In the genomic region with DNA sequence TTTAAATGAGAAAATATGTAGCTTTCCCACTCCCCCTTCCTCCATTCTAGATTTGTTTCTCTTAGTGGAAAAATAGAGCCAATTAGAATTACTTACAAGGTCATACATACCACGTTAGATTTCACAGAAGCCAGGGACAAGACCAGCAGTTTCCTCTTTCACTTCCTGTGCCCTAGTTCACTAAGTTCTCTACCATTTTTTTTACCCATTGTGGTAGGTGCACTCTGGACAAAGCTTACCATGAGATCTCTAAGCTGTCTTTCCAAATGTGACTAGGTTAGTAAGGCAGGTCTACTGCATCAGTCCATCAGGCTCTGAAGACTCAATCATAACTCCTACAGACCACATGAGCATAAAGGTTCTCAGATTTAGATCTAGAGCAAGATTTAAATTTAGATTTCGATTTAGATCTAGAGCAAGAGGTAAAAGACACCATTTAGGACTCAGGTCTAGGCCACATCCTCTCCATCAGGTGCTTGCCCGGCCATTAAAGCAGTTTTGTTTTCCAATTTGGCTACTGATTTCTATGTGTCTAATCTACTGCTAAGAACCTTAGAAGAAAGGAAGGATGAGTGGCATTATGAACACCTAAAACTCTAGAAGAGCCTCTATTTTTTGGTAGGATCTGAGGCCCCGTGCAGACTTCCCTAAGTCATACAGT, we compare ENCODE assay signal across 9 cellular contexts.
DNase-seq lines count a peak whose midpoint lies in the region; ATAC-seq and TF ChIP-seq lines count a peak whose summit lies in the region.
"Had no signal": no experiment of that assay in that cellular context is flagged by ENCODE, and none has a peak within 500 bp of the region (broad histone marks: within the 10 kb centered on the region; RNA-seq: fewer than 3 reads in every experiment).

No MANE protein-coding gene starts in this region.

- H2BK20ac ChIP-seq in H9 (ENCODE audit: low read depth, low read length, poor library complexity, severe bottlenecking): no peak overlapping the region

- ATAC-seq in GM19452 (IDR thresholded peaks at IDR 0.05; ENCODE audit: unreplicated experiment): peak; percentile 87
- peak; percentile 86 for ATAC-seq in HG03342 (IDR thresholded peaks at IDR 0.05; ENCODE audit: unreplicated experiment)
- peak; percentile 84 for ATAC-seq in activated CD8-positive, alpha-beta T cell treated with anti-CD3 and anti-CD28 coated beads, Interleukin-2, amount 10 ng/mL, durations not matched to agents 7 days and 5 days

- no peak overlapping the region for H3K56ac ChIP-seq in H9 (ENCODE audit: insufficient read length, low read depth, low read length)

- no peak overlapping the region for H2BK12ac ChIP-seq in H9 (ENCODE audit: insufficient read length, low read depth, low read length)

- H3K4me3 Mint-ChIP-seq in CD8-positive, alpha-beta memory T cell: peak overlapping the region; percentile 2 to 73 (median 46)
- no peak overlapping the region for H3K4me3 Mint-ChIP-seq in activated CD8-positive, alpha-beta T cell treated with anti-CD3 and anti-CD28 coated beads, Interleukin-2, amount 10 ng/mL, durations not matched to agents 7 days and 5 days
- no peak overlapping the region for H3K4me3 Mint-ChIP-seq in H9

- no peaks in the 10 kb centered on the region for H3K36me3 ChIP-seq in CD8-positive, alpha-beta memory T cell (ENCODE audit: insufficient read depth, low read length)
- no peaks in the 10 kb centered on the region for H3K36me3 ChIP-seq in brain microvascular endothelial cell (replicated peaks)
- peaks cover 8 to 13% of the 10 kb centered on the region in 2 donors for H3K36me3 ChIP-seq in ascending aorta

- no peaks in the 10 kb centered on the region for H3K79me1 ChIP-seq in H9 (ENCODE audit: insufficient read depth, low read depth, low read length, poor library complexity, severe bottlenecking)

- TF ChIP-seq CTCF in brain microvascular endothelial cell (IDR thresholded peaks at IDR 0.05; ENCODE audit: low read depth, low read length, missing control alignments) (no peak), ascending aorta (IDR thresholded peaks at IDR 0.05) (no peak), H9 (conservative IDR thresholded peaks at IDR 0.05) (no peak)

- no peak overlapping the region for H3K14ac ChIP-seq in H9 (ENCODE audit: insufficient read depth, low read length)

- DNase-seq in CD8-positive, alpha-beta memory T cell: no peak
- DNase-seq in activated CD8-positive, alpha-beta T cell treated with anti-CD3 and anti-CD28 coated beads, Interleukin-2, amount 10 ng/mL, durations not matched to agents 7 days and 5 days: no peak
- no peak for DNase-seq in brain microvascular endothelial cell
- DNase-seq in ascending aorta (ENCODE audit: low spot score in 2 of 2): no peak
- DNase-seq in H9: no peak
- DNase-seq in substantia nigra (lab: John Stamatoyannopoulos, UW): no peak
- DNase-seq: mesendoderm had no signal

- no peak overlapping the region for H3K9ac ChIP-seq in H9 (ENCODE audit: extremely low read depth, insufficient read length, low read length)

- no peak overlapping the region for H3K18ac ChIP-seq in H9 (ENCODE audit: insufficient read length, low read depth, low read length)

- no peak overlapping the region for H3T11ph ChIP-seq in H9 (ENCODE audit: low read length)

- no peak overlapping the region for H3K4me3 ChIP-seq in CD8-positive, alpha-beta memory T cell (ENCODE audit: low read length)
- no peak overlapping the region for H3K4me3 ChIP-seq in brain microvascular endothelial cell (ENCODE audit: low read depth, low read length)
- no peak overlapping the region for H3K4me3 ChIP-seq in ascending aorta

- H2AK5ac ChIP-seq in H9 (ENCODE audit: insufficient read length, low read length): no peak overlapping the region

- CTCF ChIA-PET in CD8-positive, alpha-beta memory T cell (lab: Charles Lee): no interaction called here
- CTCF ChIA-PET in activated CD8-positive, alpha-beta T cell treated with anti-CD3 and anti-CD28 coated beads, Interleukin-2, amount 10 ng/mL, durations not matched to agents 7 days and 5 days (lab: Charles Lee): interaction anchor here (1.1 to 1.7 kb wide), 5 partner anchors 9 to 20 kb away, joined by 3 to 6 read pairs (median 4); no protein-coding TSS in a partner anchor

- H3K79me2 ChIP-seq in H9 (ENCODE audit: insufficient read depth, low read length): no peaks in the 10 kb centered on the region

- no peak overlapping the region for H4K8ac ChIP-seq in H9 (replicated peaks; ENCODE audit: insufficient read length, low read depth, low read length)

- H3K23ac ChIP-seq in H9 (ENCODE audit: insufficient read length, low read depth, low read length): no peak overlapping the region

- H3K9me3 Mint-ChIP-seq in CD8-positive, alpha-beta memory T cell: peaks cover 0 to 2% (median 0%) of the 10 kb centered on the region in 5 donors
- no peaks in the 10 kb centered on the region for H3K9me3 Mint-ChIP-seq in activated CD8-positive, alpha-beta T cell treated with anti-CD3 and anti-CD28 coated beads, Interleukin-2, amount 10 ng/mL, durations not matched to agents 7 days and 5 days (ENCODE audit: insufficient read depth)
- no peaks in the 10 kb centered on the region for H3K9me3 Mint-ChIP-seq in H9

- no peak overlapping the region for H2BK120ac ChIP-seq in H9 (ENCODE audit: low read depth, low read length, poor library complexity, severe bottlenecking)

- POLR2A ChIA-PET in CD8-positive, alpha-beta memory T cell (lab: Charles Lee): no interaction called here
- POLR2A ChIA-PET in activated CD8-positive, alpha-beta T cell treated with anti-CD3 and anti-CD28 coated beads, Interleukin-2, amount 10 ng/mL, durations not matched to agents 7 days and 5 days (lab: Charles Lee): no interaction called here

- H3K4ac ChIP-seq in H9 (ENCODE audit: low read depth, low read length): no peak overlapping the region

- H3K36me3 Mint-ChIP-seq in CD8-positive, alpha-beta memory T cell: peaks cover 7 to 33% (median 16%) of the 10 kb centered on the region in 3 donors
- peaks cover 25% of the 10 kb centered on the region for H3K36me3 Mint-ChIP-seq in activated CD8-positive, alpha-beta T cell treated with anti-CD3 and anti-CD28 coated beads, Interleukin-2, amount 10 ng/mL, durations not matched to agents 7 days and 5 days (ENCODE audit: low read depth)
- no peaks in the 10 kb centered on the region for H3K36me3 Mint-ChIP-seq in H9 (ENCODE audit: insufficient read depth in 1 of 3, low read depth in 3 of 3)

- H3K27me3 Mint-ChIP-seq in CD8-positive, alpha-beta memory T cell: no peaks in the 10 kb centered on the region
- H3K27me3 Mint-ChIP-seq in activated CD8-positive, alpha-beta T cell treated with anti-CD3 and anti-CD28 coated beads, Interleukin-2, amount 10 ng/mL, durations not matched to agents 7 days and 5 days (ENCODE audit: low read depth): no peaks in the 10 kb centered on the region
- H3K27me3 Mint-ChIP-seq in H9 (ENCODE audit: low read depth): no peaks in the 10 kb centered on the region

- no peak overlapping the region for H4K91ac ChIP-seq in H9 (ENCODE audit: insufficient read length, low read depth, low read length)

- in situ Hi-C loops in brain microvascular endothelial cell (cut with HindIII; ENCODE audit: low pct_ligation_motif_present, low sequenced_read_pairs): no loop called here

- H3K27me3 ChIP-seq in CD8-positive, alpha-beta memory T cell (ENCODE audit: insufficient read depth, low read length, poor library complexity, severe bottlenecking): no peaks in the 10 kb centered on the region
- no peaks in the 10 kb centered on the region for H3K27me3 ChIP-seq in brain microvascular endothelial cell (replicated peaks)
- H3K27me3 ChIP-seq in ascending aorta: no peaks in the 10 kb centered on the region
- no peaks in the 10 kb centered on the region for H3K27me3 ChIP-seq in H9 (ENCODE audit: insufficient read depth, low read length)

- no peak overlapping the region for H4K5ac ChIP-seq in H9 (ENCODE audit: insufficient read length, low read depth, low read length)

- peaks cover 18% of the 10 kb centered on the region for H3K4me1 ChIP-seq in CD8-positive, alpha-beta memory T cell (ENCODE audit: insufficient read depth, low read length)
- H3K4me1 ChIP-seq in ascending aorta (no peaks in the 10 kb centered on the region), H9 (ENCODE audit: insufficient read depth, low read length) (no peaks in the 10 kb centered on the region)

- H3K9me3 ChIP-seq in CD8-positive, alpha-beta memory T cell (ENCODE audit: low read length): no peaks in the 10 kb centered on the region
- H3K9me3 ChIP-seq in ascending aorta: no peaks in the 10 kb centered on the region
- no peaks in the 10 kb centered on the region for H3K9me3 ChIP-seq in H9 (ENCODE audit: control insufficient read depth, low read depth, low read length)

- peak overlapping the region; percentile 32 to 96 (median 82) for H3K27ac Mint-ChIP-seq in CD8-positive, alpha-beta memory T cell
- H3K27ac Mint-ChIP-seq in activated CD8-positive, alpha-beta T cell treated with anti-CD3 and anti-CD28 coated beads, Interleukin-2, amount 10 ng/mL, durations not matched to agents 7 days and 5 days: peak overlapping the region; percentile 83
- 0 out of 7 replicates have a peak overlapping the region, but pooled peaks of 1 of the 3 experiments have one; percentile 12 for H3K27ac Mint-ChIP-seq in H9

- no peak overlapping the region for H2AFZ ChIP-seq in H9 (ENCODE audit: low read length)

- intact Hi-C loops in ascending aorta (cut with DNase I): no loop called here

- no peak overlapping the region for H3K4me2 ChIP-seq in H9 (ENCODE audit: insufficient read depth, insufficient read length, low read length)

- no peak overlapping the region for H2BK5ac ChIP-seq in H9 (ENCODE audit: insufficient read length, low read length)

- no peak overlapping the region for H3K27ac ChIP-seq in CD8-positive, alpha-beta memory T cell (ENCODE audit: low read depth, low read length)
- H3K27ac ChIP-seq in brain microvascular endothelial cell (no peak overlapping the region), ascending aorta (no peak overlapping the region), H9 (ENCODE audit: insufficient read length, low read depth, low read length) (no peak overlapping the region), substantia nigra (ENCODE audit: low read depth, low read length, poor library complexity, severe bottlenecking) (no peak overlapping the region)

- peaks cover 31 to 35% (median 33%) of the 10 kb centered on the region in 3 donors for H3K4me1 Mint-ChIP-seq in CD8-positive, alpha-beta memory T cell
- peaks cover 22% of the 10 kb centered on the region for H3K4me1 Mint-ChIP-seq in activated CD8-positive, alpha-beta T cell treated with anti-CD3 and anti-CD28 coated beads, Interleukin-2, amount 10 ng/mL, durations not matched to agents 7 days and 5 days (ENCODE audit: low read depth)
- peaks cover 6 to 8% of the 10 kb centered on the region in 2 experiments for H3K4me1 Mint-ChIP-seq in H9

- no CpG with 5 or more reads among the region's 4 CpGs for WGBS in H9 (ENCODE audit: extremely low coverage, insufficient read length, low lambda C conversion rate)

- H3K23me2 ChIP-seq in H9 (ENCODE audit: insufficient read length, low read depth, low read length, poor library complexity, severe bottlenecking): no peaks in the 10 kb centered on the region

- no peaks in the 10 kb centered on the region for H4K20me1 ChIP-seq in H9 (ENCODE audit: control insufficient read depth, insufficient read depth, insufficient read length)

- H2BK15ac ChIP-seq in H9 (ENCODE audit: low read depth, low read length): no peak overlapping the region

Comparison
In these comparisons a context has a peak if more than half of its experiments do, and no peak if none do; other contexts are left out.
1. H3K4me3 Mint-ChIP-seq: peak in CD8-positive, alpha-beta memory T cell (7 of 7); none in activated CD8-positive, alpha-beta T cell treated with anti-CD3 and anti-CD28 coated beads, Interleukin-2, amount 10 ng/mL, durations not matched to agents 7 days and 5 days (single experiment) and H9 (0 of 2).
2. Peak in every context shown above with its lines, with median percentiles within 50 percentile points of each other: ATAC-seq.